Comparison of ENCODE assay signal across 8 cellular contexts in the genomic region with DNA sequence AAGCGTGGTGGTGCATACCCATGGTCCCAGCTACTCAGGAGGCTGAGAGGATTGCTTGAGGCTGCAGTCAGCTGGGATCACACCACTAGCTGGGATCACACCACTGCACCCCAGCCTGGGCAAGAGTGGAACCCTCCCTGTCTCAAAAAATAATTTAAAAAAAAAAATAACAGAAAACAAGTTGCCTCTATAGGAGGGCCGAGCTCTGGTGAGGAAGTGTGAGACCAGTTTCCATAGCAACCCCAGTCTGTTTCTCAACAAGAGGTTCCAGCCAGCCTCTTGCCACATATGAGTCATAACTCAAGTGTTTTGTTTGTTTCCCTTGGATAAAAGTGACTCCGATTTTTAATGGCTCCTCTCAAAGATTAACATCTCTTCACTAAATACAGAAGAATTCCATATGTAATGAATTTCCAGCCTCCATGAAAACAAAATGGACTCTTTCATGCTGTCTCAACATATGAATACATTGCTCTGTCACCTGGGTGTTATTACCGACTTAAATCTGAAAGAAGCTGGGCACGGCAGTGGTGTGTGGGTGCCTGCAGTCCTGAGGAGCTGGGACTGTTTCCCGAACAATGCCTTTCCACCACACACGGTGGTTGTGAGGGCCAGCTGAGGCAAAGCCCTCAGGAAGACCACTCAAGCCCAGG. TPM values are rescaled to one million over a fixed set of nuclear protein-coding genes. Genes with fewer than 3 reads are reported as not detected.
DNase-seq lines count a peak whose midpoint lies in the region; ATAC-seq and TF ChIP-seq lines count a peak whose summit lies in the region.

No MANE protein-coding gene starts in this region.

- DNase-seq in NCI-H2107 (lab: John Stamatoyannopoulos, UW) (peak; percentile 51), coronary artery (ENCODE audit: low spot score) (peak; percentile 89)
- peak; percentile 26 for DNase-seq in stimulated activated CD8-positive, alpha-beta memory T cell treated with anti-CD3 and anti-CD28 coated beads, Interleukin-12 subunit alpha, Interleukin-12 subunit beta, amount 100 ng/mL, for 24 hours (ENCODE audit: extremely low read depth)

- WGBS in liver, result 45% methylated on average over 7 of the region's 7 CpGs

- H3K36me3 ChIP-seq in ACC112 (ENCODE audit: insufficient read depth, low read length) (peaks cover 8% of the 10 kb centered on the region; the same call in 1 of the 2 replicates), liver (ENCODE audit: control insufficient read depth in 4 of 4, insufficient read depth in 3 of 4, low read depth in 1 of 4, low read length in 3 of 4) (peaks cover 3 to 23% (median 18%) of the 10 kb centered on the region in 4 donors)

- no peaks in the 10 kb centered on the region for H3K79me2 ChIP-seq in ACC112 (ENCODE audit: control insufficient read depth, insufficient read depth, low read length, unreplicated experiment)

- H3K27me3 ChIP-seq in ACC112 (ENCODE audit: insufficient read depth, low read length) (no peaks in the 10 kb centered on the region), liver (ENCODE audit: control insufficient read depth in 4 of 4, insufficient read depth in 4 of 4, low read length in 3 of 4) (no peaks in the 10 kb centered on the region)

- ATAC-seq in GM18511 (IDR thresholded peaks at IDR 0.05; ENCODE audit: unreplicated experiment) (peak; percentile 98), HG02973 (IDR thresholded peaks at IDR 0.05; ENCODE audit: unreplicated experiment) (peak; percentile 94)
- peak; percentile 83 to 84 for ATAC-seq in activated CD4-positive, CD25-positive, alpha-beta regulatory T cell treated with anti-CD3 and anti-CD28 coated beads, Interleukin-2, amount 50 U/mL, for 24 hours

- H3K4me3 ChIP-seq in ACC112 (ENCODE audit: low read depth, low read length) (peak overlapping the region; percentile 57), coronary artery (peak overlapping the region; percentile 61), liver (ENCODE audit: low read depth in 1 of 3, low read length in 3 of 3) (no peak overlapping the region)

- no peak overlapping the region for H2AFZ ChIP-seq in ACC112 (ENCODE audit: low read length, unreplicated experiment)

- H3K27ac ChIP-seq in ACC112 (ENCODE audit: low read depth, low read length) (peak overlapping the region; percentile 100), coronary artery (peak overlapping the region; percentile 81 to 95), liver (ENCODE audit: low read depth in 1 of 2, low read length in 2 of 2) (peak overlapping the region; percentile 84 to 86)

- TF ChIP-seq CTCF in coronary artery (IDR thresholded peaks at IDR 0.05) (no peak), liver (IDR thresholded peaks at IDR 0.05; ENCODE audit: low read depth, low read length, missing input control) (no peak)

- peaks cover 43% of the 10 kb centered on the region for H3K4me1 ChIP-seq in ACC112 (ENCODE audit: control insufficient read depth, insufficient read depth, low read length, unreplicated experiment)
- peaks cover 17 to 63% (median 53%) of the 10 kb centered on the region in 4 donors for H3K4me1 ChIP-seq in liver (ENCODE audit: control insufficient read depth in 4 of 4, insufficient read depth in 4 of 4, low read length in 3 of 4)

- peak overlapping the region in 1 of 2 donors; percentile 56 for H3K9ac ChIP-seq in liver (ENCODE audit: low read depth in 1 of 2, low read length in 2 of 2)

- no peaks in the 10 kb centered on the region for H3K9me3 ChIP-seq in liver (ENCODE audit: control insufficient read depth in 4 of 4, low read length in 3 of 4)

- peak in 1 of 2 donors; percentile 24 for TF ChIP-seq RAD21 in liver (IDR thresholded peaks at IDR 0.05)

TF ChIP-seq in liver, 16 proteins besides CTCF, POLR2A, EP300 and RAD21:
- TF ChIP-seq TAF1 (conservative IDR thresholded peaks at IDR 0.05) (no peak), JUND (IDR thresholded peaks at IDR 0.05) (peak; percentile 96 to 98), SP1 (IDR thresholded peaks at IDR 0.05) (peak; percentile 47), YY1 (IDR thresholded peaks at IDR 0.05) (peak; percentile 88), GABPA (IDR thresholded peaks at IDR 0.05 in 1 of 2, conservative IDR thresholded peaks at IDR 0.05 in 1 of 2) (no peak), FOXA1 (IDR thresholded peaks at IDR 0.05) (no peak), NR2F2 (IDR thresholded peaks at IDR 0.05) (no peak), FOXA2 (IDR thresholded peaks at IDR 0.05) (no peak), RXRA (IDR thresholded peaks at IDR 0.05) (peak in 1 of 2 donors; percentile 59), ZBTB33 (IDR thresholded peaks at IDR 0.05) (no peak), HNF4G (IDR thresholded peaks at IDR 0.05) (no peak), HNF4A (conservative IDR thresholded peaks at IDR 0.05) (peak in 1 of 2 donors; percentile 51), ATF3 (IDR thresholded peaks at IDR 0.05) (no peak), EGR1 (IDR thresholded peaks at IDR 0.05; ENCODE audit: low read depth in 2 of 2) (no peak)
- TF ChIP-seq, protein P1, sequence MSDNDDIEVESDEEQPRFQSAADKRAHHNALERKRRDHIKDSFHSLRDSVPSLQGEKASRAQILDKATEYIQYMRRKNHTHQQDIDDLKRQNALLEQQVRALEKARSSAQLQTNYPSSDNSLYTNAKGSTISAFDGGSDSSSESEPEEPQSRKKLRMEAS (IDR thresholded peaks at IDR 0.05), result no peak
- TF ChIP-seq, protein P2, sequence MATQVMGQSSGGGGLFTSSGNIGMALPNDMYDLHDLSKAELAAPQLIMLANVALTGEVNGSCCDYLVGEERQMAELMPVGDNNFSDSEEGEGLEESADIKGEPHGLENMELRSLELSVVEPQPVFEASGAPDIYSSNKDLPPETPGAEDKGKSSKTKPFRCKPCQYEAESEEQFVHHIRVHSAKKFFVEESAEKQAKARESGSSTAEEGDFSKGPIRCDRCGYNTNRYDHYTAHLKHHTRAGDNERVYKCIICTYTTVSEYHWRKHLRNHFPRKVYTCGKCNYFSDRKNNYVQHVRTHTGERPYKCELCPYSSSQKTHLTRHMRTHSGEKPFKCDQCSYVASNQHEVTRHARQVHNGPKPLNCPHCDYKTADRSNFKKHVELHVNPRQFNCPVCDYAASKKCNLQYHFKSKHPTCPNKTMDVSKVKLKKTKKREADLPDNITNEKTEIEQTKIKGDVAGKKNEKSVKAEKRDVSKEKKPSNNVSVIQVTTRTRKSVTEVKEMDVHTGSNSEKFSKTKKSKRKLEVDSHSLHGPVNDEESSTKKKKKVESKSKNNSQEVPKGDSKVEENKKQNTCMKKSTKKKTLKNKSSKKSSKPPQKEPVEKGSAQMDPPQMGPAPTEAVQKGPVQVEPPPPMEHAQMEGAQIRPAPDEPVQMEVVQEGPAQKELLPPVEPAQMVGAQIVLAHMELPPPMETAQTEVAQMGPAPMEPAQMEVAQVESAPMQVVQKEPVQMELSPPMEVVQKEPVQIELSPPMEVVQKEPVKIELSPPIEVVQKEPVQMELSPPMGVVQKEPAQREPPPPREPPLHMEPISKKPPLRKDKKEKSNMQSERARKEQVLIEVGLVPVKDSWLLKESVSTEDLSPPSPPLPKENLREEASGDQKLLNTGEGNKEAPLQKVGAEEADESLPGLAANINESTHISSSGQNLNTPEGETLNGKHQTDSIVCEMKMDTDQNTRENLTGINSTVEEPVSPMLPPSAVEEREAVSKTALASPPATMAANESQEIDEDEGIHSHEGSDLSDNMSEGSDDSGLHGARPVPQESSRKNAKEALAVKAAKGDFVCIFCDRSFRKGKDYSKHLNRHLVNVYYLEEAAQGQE (IDR thresholded peaks at IDR 0.05), result peak; percentile 27

RNA-seq across cellular contexts. Expression of gene TMEM43, which starts 19.7 kb away (rescaled TPM):
- 10 to 100 TPM; 13.3 to 15.1 TPM for total RNA-seq in liver
- 10 to 100 TPM in 1 of 2 donors, 1 to 10 TPM in 1; 7.4 to 13.8 TPM for polyA plus RNA-seq in liver

RNA-seq across cellular contexts. Expression of gene CHCHD4, which starts 19.9 kb away (rescaled TPM):
- 1 to 10 TPM; 7.0 to 7.7 TPM for total RNA-seq in liver
- polyA plus RNA-seq in liver, result 10 to 100 TPM; 11.2 to 11.3 TPM

RNA-seq across cellular contexts. Expression of gene XPC, which starts 33.9 kb away (rescaled TPM):
- 10 to 100 TPM; 12.7 to 26.7 TPM for total RNA-seq in liver
- 10 to 100 TPM; 12.9 to 15.4 TPM for polyA plus RNA-seq in liver

RNA-seq across cellular contexts. Expression of gene LSM3, which starts 34.1 kb away (rescaled TPM):
- total RNA-seq in liver, result 1 to 10 TPM; 3.7 to 4.3 TPM
- 10 to 100 TPM in 1 of 2 donors, 1 to 10 TPM in 1; 5.7 to 17.0 TPM for polyA plus RNA-seq in liver

Comparison
In these comparisons a context has a peak if more than half of its experiments do, and no peak if none do; other contexts are left out.
1. H3K4me3 ChIP-seq: peak in ACC112 (single experiment) and coronary artery (single experiment); none in liver (0 of 3).
2. DNase-seq: peak in every context shown above with its lines; median percentile 89 in coronary artery; 51 in NCI-H2107; 26 in stimulated activated CD8-positive, alpha-beta memory T cell treated with anti-CD3 and anti-CD28 coated beads, Interleukin-12 subunit alpha, Interleukin-12 subunit beta, amount 100 ng/mL, for 24 hours.
3. Peak in every context shown above with its lines, with median percentiles within 50 percentile points of each other: H3K27ac ChIP-seq and ATAC-seq.